19 cellular contexts compared by ENCODE assay signal in the genomic region with DNA sequence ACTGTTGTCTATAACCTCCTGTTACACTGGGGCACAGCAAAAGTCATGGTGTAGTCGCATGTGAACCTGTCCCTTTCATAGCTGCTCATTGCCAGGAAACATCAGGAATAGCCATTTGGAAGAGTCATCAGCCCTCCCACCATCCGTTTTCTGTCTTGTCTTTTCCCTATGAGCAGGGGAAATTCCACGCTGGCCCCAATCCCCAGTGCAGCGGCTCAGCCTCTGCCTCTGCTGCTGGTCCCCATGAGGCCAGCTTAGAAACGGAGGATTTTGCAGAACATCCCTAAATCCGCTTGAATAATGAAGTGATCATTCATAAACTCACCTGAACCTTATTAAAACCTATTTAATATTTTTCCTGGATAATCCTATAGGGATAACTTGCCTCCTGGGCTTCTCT.
"Had no signal": no experiment of that assay in that cellular context is flagged by ENCODE, and none has a peak within 500 bp of the region (broad histone marks: within the 10 kb centered on the region; RNA-seq: fewer than 3 reads in every experiment).

No MANE protein-coding gene starts in this region.

- ATAC-seq: WTC11 had no signal

- DNase-seq: activated CD4-positive, alpha-beta memory T cell treated with anti-CD3 and anti-CD28 coated beads for 36 hours; activated CD4-positive, alpha-beta T cell treated with anti-CD3 and anti-CD28 coated beads for 4 hours; activated naive CD4-positive, alpha-beta T cell; activated naive CD8-positive, alpha-beta T cell treated with anti-CD3 and anti-CD28 coated beads for 36 hours; amniotic stem cell; endodermal cell; foreskin fibroblast; hippocampal formation; islet precursor cell; mammary epithelial cell; midbrain; occipital lobe; stimulated activated CD4-positive, alpha-beta T cell treated with anti-CD3 and anti-CD28 coated beads, Interleukin-12 subunit alpha, Interleukin-12 subunit beta, amount 100 ng/mL, for 4 hours; stimulated activated CD4-positive, alpha-beta T cell treated with anti-CD3 and anti-CD28 coated beads, Interleukin-2, amount 100 ng/mL, for 24 hours; stimulated activated naive CD4-positive, alpha-beta T cell treated with Interleukin-2 at 50 U/mL for 16 hours had no signal

- H3K9me3 ChIP-seq: tibial nerve had no signal

- H3K4me1 ChIP-seq: tibial nerve had no signal

- H3K36me3 ChIP-seq: cardiac muscle cell, tibial nerve had no signal

- H3K4me3 ChIP-seq: cardiac muscle cell, tibial nerve had no signal

- H3K27ac ChIP-seq: cardiac muscle cell, epithelial cell of prostate, tibial nerve had no signal
